ENCODE assay signal across 17 cellular contexts in genomic region chr1:49045371-49045770, GRCh38.
DNase-seq lines count a peak whose midpoint lies in the region; ATAC-seq lines count a peak whose summit lies in the region.
"Had no signal": no experiment of that assay in that cellular context is flagged by ENCODE, and none has a peak within 500 bp of the region (broad histone marks: within the 10 kb centered on the region; RNA-seq: fewer than 3 reads in every experiment).

No MANE protein-coding gene starts in this region.

- H3K4ac ChIP-seq in trophoblast cell (ENCODE audit: low read depth, low read length), result no peak overlapping the region

- H3K27ac ChIP-seq in trophoblast cell (ENCODE audit: low read depth, low read length), result no peak overlapping the region
- H3K27ac ChIP-seq: 22Rv1; BLaER1 treated with 17β-estradiol and CSF1 and Interleukin-3, amounts not matched to agents 10 nM and 100 nM had no signal

- no peaks in the 10 kb centered on the region for H3K79me1 ChIP-seq in trophoblast cell (ENCODE audit: low read length)

- H3K18ac ChIP-seq in trophoblast cell (ENCODE audit: low read length), result no peak overlapping the region

- no peaks in the 10 kb centered on the region for H3K36me3 ChIP-seq in trophoblast cell (ENCODE audit: control insufficient read depth in 1 of 2, insufficient read depth in 2 of 2, low read length in 2 of 2)
- H3K36me3 ChIP-seq: BE2C; BLaER1 treated with 17β-estradiol and CSF1 and Interleukin-3, amounts not matched to agents 10 nM and 100 nM had no signal

- H3K23ac ChIP-seq in trophoblast cell (ENCODE audit: low read length), result no peak overlapping the region

- H4K91ac ChIP-seq in trophoblast cell (ENCODE audit: low read depth, low read length), result no peak overlapping the region

- no peak for ATAC-seq in HG03139 (IDR thresholded peaks at IDR 0.05; ENCODE audit: unreplicated experiment)
- no peak for ATAC-seq in GM21717 (IDR thresholded peaks at IDR 0.05; ENCODE audit: unreplicated experiment)
- ATAC-seq: GM23338, HCT116 had no signal

- WGBS in trophoblast cell (ENCODE audit: extremely low coverage, insufficient coverage, insufficient read length), result no CpG with 5 or more reads among the region's 7 CpGs

- no peak overlapping the region for H2BK120ac ChIP-seq in trophoblast cell (ENCODE audit: insufficient read depth, low read length, poor library complexity)

- no peak overlapping the region for H2AFZ ChIP-seq in trophoblast cell (ENCODE audit: insufficient read depth, low read length, poor library complexity)
- H2AFZ ChIP-seq: GM23338 had no signal

- no peak overlapping the region for H3K14ac ChIP-seq in trophoblast cell (ENCODE audit: low read length)

- no peak overlapping the region for H3K4me2 ChIP-seq in trophoblast cell (ENCODE audit: low read length)
- H3K4me2 ChIP-seq: GM23338 had no signal

- H4K12ac ChIP-seq in trophoblast cell (ENCODE audit: low read depth, low read length), result no peak overlapping the region

- no peak overlapping the region for H2BK12ac ChIP-seq in trophoblast cell (ENCODE audit: low read length)

- H2BK5ac ChIP-seq in trophoblast cell (ENCODE audit: low read depth, low read length, poor library complexity), result no peak overlapping the region

- no peaks in the 10 kb centered on the region for H3K27me3 ChIP-seq in trophoblast cell (ENCODE audit: insufficient read depth, low read length)
- H3K27me3 ChIP-seq: BE2C; BLaER1 treated with 17β-estradiol and CSF1 and Interleukin-3, amounts not matched to agents 10 nM and 100 nM had no signal

- H4K8ac ChIP-seq in trophoblast cell (ENCODE audit: low read depth, low read length), result no peak overlapping the region

- H3K9me3 ChIP-seq in trophoblast cell (ENCODE audit: insufficient read depth, low read depth, low read length), result no peaks in the 10 kb centered on the region
- H3K9me3 ChIP-seq: BE2C; BLaER1 treated with 17β-estradiol and CSF1 and Interleukin-3, amounts not matched to agents 10 nM and 100 nM had no signal

- no peak overlapping the region for H2AK5ac ChIP-seq in trophoblast cell (ENCODE audit: low read length)

- H3K9ac ChIP-seq in trophoblast cell (ENCODE audit: low read length), result no peak overlapping the region
- H3K9ac ChIP-seq: BLaER1 treated with 17β-estradiol and CSF1 and Interleukin-3, amounts not matched to agents 10 nM and 100 nM had no signal

- no peaks in the 10 kb centered on the region for H3K4me1 ChIP-seq in trophoblast cell (ENCODE audit: control insufficient read depth in 1 of 2, insufficient read depth in 2 of 2, low read length in 2 of 2)

- no peaks in the 10 kb centered on the region for H3K79me2 ChIP-seq in trophoblast cell (ENCODE audit: control insufficient read depth, insufficient read depth, low read length, poor library complexity)

- no peak overlapping the region for H3K4me3 ChIP-seq in trophoblast cell (ENCODE audit: low read depth, low read length)
- H3K4me3 ChIP-seq: BLaER1 treated with 17β-estradiol and CSF1 and Interleukin-3, amounts not matched to agents 10 nM and 100 nM; GM23338 had no signal

- DNase-seq in NCI-H2171 treated with DMSO at 0.1 percent for 48 hours (lab: John Stamatoyannopoulos, UW) (peak; percentile 60), NCI-H2171 (lab: John Stamatoyannopoulos, UW) (no peak), DMS 273 treated with DMSO at 0.1 percent for 48 hours (lab: John Stamatoyannopoulos, UW) (peak; percentile 80), NCI-H446 treated with DMSO at 0.1 percent for 48 hours (lab: John Stamatoyannopoulos, UW) (peak; percentile 70), trophoblast cell (no peak)
- DNase-seq: BE2C; CD4-positive, alpha-beta T cell; CD8-positive, alpha-beta memory T cell; DMS153; DND-41; H9 had no signal

Comparison
In these comparisons a context has a peak if more than half of its experiments do, and no peak if none do; other contexts are left out.
1. DNase-seq: peak in NCI-H2171 treated with DMSO at 0.1 percent for 48 hours (single experiment), DMS 273 treated with DMSO at 0.1 percent for 48 hours (single experiment) and NCI-H446 treated with DMSO at 0.1 percent for 48 hours (single experiment); none in NCI-H2171 (single experiment) and trophoblast cell (0 of 2).